Comparison of ENCODE assay signal across 1 cellular context in the genomic region with DNA sequence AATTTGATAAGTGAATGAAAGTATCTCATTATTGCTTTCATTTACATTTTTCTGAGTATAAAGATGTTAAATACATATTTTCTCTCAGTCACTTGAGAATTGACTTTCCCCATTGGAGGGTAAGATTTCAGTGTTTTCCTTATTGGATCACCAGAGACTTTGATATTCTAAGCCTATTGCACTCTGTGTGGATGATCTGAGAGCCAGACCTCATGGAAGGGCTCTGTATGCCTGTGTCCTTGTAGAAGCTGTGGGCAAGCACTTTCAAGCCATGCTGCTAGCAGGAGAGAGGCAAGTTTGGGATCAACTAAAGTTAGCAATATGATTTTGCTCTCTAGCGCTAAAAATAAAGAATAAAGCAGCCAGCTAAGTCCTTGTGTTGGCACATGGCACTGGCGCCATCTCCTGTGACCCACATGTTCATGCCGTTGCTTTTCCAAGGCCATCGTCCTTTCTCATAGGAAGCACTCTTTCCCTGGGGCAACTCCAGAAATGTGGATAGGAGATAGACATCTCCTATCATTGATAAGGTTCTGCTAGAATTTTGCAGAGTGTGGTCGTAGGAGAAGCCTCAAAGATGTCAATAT.
TF ChIP-seq lines count a peak whose summit lies in the region.

No MANE protein-coding gene starts in this region.

TF ChIP-seq in HEK293, 187 proteins besides CTCF, POLR2A, EP300 and RAD21 (continued from another document):
- TF ChIP-seq, protein P1, sequence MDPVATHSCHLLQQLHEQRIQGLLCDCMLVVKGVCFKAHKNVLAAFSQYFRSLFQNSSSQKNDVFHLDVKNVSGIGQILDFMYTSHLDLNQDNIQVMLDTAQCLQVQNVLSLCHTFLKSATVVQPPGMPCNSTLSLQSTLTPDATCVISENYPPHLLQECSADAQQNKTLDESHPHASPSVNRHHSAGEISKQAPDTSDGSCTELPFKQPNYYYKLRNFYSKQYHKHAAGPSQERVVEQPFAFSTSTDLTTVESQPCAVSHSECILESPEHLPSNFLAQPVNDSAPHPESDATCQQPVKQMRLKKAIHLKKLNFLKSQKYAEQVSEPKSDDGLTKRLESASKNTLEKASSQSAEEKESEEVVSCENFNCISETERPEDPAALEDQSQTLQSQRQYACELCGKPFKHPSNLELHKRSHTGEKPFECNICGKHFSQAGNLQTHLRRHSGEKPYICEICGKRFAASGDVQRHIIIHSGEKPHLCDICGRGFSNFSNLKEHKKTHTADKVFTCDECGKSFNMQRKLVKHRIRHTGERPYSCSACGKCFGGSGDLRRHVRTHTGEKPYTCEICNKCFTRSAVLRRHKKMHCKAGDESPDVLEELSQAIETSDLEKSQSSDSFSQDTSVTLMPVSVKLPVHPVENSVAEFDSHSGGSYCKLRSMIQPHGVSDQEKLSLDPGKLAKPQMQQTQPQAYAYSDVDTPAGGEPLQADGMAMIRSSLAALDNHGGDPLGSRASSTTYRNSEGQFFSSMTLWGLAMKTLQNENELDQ (tag by site-specific recombination; IDR thresholded peaks at IDR 0.05; ENCODE audit: low read depth): no peak
- no peak for TF ChIP-seq OVOL3 (tag by site-specific recombination; IDR thresholded peaks at IDR 0.05)
- TF ChIP-seq IKZF3 (tag by site-specific recombination; IDR thresholded peaks at IDR 0.05): no peak
- TF ChIP-seq SP7 (tag by site-specific recombination; IDR thresholded peaks at IDR 0.05): no peak
- no peak for TF ChIP-seq ZNF266 (tag by site-specific recombination; IDR thresholded peaks at IDR 0.05; ENCODE audit: low read depth)
- TF ChIP-seq, protein P2, sequence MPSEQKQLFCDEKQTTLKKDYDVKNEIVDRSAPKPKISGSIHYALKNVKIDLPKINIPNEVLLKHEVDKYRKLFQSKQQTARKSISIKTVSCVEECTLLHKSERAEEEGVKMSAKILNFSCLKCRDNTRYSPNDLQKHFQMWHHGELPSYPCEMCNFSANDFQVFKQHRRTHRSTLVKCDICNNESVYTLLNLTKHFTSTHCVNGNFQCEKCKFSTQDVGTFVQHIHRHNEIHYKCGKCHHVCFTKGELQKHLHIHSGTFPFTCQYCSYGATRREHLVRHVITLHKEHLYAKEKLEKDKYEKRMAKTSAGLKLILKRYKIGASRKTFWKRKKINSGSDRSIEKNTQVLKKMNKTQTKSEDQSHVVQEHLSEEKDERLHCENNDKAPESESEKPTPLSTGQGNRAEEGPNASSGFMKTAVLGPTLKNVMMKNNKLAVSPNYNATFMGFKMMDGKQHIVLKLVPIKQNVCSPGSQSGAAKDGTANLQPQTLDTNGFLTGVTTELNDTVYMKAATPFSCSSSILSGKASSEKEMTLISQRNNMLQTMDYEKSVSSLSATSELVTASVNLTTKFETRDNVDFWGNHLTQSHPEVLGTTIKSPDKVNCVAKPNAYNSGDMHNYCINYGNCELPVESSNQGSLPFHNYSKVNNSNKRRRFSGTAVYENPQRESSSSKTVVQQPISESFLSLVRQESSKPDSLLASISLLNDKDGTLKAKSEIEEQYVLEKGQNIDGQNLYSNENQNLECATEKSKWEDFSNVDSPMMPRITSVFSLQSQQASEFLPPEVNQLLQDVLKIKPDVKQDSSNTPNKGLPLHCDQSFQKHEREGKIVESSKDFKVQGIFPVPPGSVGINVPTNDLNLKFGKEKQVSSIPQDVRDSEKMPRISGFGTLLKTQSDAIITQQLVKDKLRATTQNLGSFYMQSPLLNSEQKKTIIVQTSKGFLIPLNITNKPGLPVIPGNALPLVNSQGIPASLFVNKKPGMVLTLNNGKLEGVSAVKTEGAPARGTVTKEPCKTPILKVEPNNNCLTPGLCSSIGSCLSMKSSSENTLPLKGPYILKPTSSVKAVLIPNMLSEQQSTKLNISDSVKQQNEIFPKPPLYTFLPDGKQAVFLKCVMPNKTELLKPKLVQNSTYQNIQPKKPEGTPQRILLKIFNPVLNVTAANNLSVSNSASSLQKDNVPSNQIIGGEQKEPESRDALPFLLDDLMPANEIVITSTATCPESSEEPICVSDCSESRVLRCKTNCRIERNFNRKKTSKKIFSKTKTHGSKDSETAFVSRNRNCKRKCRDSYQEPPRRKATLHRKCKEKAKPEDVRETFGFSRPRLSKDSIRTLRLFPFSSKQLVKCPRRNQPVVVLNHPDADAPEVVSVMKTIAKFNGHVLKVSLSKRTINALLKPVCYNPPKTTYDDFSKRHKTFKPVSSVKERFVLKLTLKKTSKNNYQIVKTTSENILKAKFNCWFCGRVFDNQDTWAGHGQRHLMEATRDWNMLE (tag by site-specific recombination; conservative IDR thresholded peaks at IDR 0.05; ENCODE audit: low read depth): no peak
- TF ChIP-seq ZNF768 (tag by site-specific recombination; IDR thresholded peaks at IDR 0.05): no peak
- TF ChIP-seq ZNF664 (tag by site-specific recombination; IDR thresholded peaks at IDR 0.05): no peak
- TF ChIP-seq REPIN1 (tag by site-specific recombination; IDR thresholded peaks at IDR 0.05; ENCODE audit: low read depth): no peak
TF ChIP-seq in HEK293: peak in this region for 0.
